In genomic region chr17:50920041-50920410, GRCh38 we compare ENCODE assay signal across 8 cellular contexts. TPM values are rescaled to one million over a fixed set of nuclear protein-coding genes. Genes with fewer than 3 reads are reported as not detected.
A peak's percentile ranks its signal among the peaks of the same experiment; 100 is the strongest.
DNase-seq lines count a peak whose midpoint lies in the region; TF ChIP-seq lines count a peak whose summit lies in the region.
"Had no signal": no experiment of that assay in that cellular context is flagged by ENCODE, and none has a peak within 500 bp of the region (broad histone marks: within the 10 kb centered on the region; RNA-seq: fewer than 3 reads in every experiment).

No MANE protein-coding gene starts in this region.

- no peak overlapping the region for H2AFZ ChIP-seq in fibroblast of lung (ENCODE audit: low read length)

- H3K4me3 ChIP-seq in HUES48 (ENCODE audit: low read depth, low read length) (no peak overlapping the region), SK-N-MC (peak overlapping the region; percentile 30; the same call in 1 of the 2 replicates), fibroblast of lung (replicated peaks in 1 of 4; ENCODE audit: control extremely low read depth in 1 of 4, insufficient read depth in 1 of 4, low read depth in 3 of 4, low read length in 4 of 4) (no peak overlapping the region), skeletal muscle satellite cell (ENCODE audit: low read length) (no peak overlapping the region)
- H3K4me3 ChIP-seq: cardiac muscle cell had no signal

- H3K27ac ChIP-seq in HUES48 (ENCODE audit: low read depth, low read length) (peak overlapping the region; percentile 64), SK-N-MC (no peak overlapping the region), fibroblast of lung (ENCODE audit: insufficient read depth, low read length) (no peak overlapping the region)
- H3K27ac ChIP-seq: cardiac muscle cell had no signal

- H3K4me1 Mint-ChIP-seq in chondrocyte (ENCODE audit: low read depth) = peaks cover 18% of the 10 kb centered on the region

- H3K36me3 ChIP-seq in HUES48 (ENCODE audit: control insufficient read depth, insufficient read depth, low read length) (no peaks in the 10 kb centered on the region), SK-N-MC (ENCODE audit: insufficient read depth, low read length) (no peaks in the 10 kb centered on the region), fibroblast of lung (ENCODE audit: control insufficient read depth, insufficient read depth, low read length) (no peaks in the 10 kb centered on the region), skeletal muscle satellite cell (ENCODE audit: insufficient read depth, low read length) (no peaks in the 10 kb centered on the region)
- H3K36me3 ChIP-seq: cardiac muscle cell had no signal

- no peak overlapping the region for H3K4me3 Mint-ChIP-seq in chondrocyte (ENCODE audit: unreplicated experiment)

- no peaks in the 10 kb centered on the region for H3K79me2 ChIP-seq in fibroblast of lung (ENCODE audit: control insufficient read depth, insufficient read depth, low read length)

- no peaks in the 10 kb centered on the region for H3K9me3 Mint-ChIP-seq in chondrocyte (ENCODE audit: low read depth)

- H3K4me1 ChIP-seq in HUES48 (ENCODE audit: control insufficient read depth, insufficient read depth, low read length) = peaks cover 38% of the 10 kb centered on the region
- peaks cover 2% of the 10 kb centered on the region for H3K4me1 ChIP-seq in fibroblast of lung (ENCODE audit: control insufficient read depth, extremely low read depth, insufficient read depth, low read length)
- peaks cover 29% of the 10 kb centered on the region for H3K4me1 ChIP-seq in skeletal muscle satellite cell (ENCODE audit: control insufficient read depth, insufficient read depth, low read length)

- no peaks in the 10 kb centered on the region for H3K27me3 ChIP-seq in HUES48 (ENCODE audit: control insufficient read depth, insufficient read depth, low read length)
- H3K27me3 ChIP-seq in fibroblast of lung (ENCODE audit: control insufficient read depth, insufficient read depth, low read length) = no peaks in the 10 kb centered on the region
- H3K27me3 ChIP-seq in skeletal muscle satellite cell (ENCODE audit: control insufficient read depth, insufficient read depth, low read length) = no peaks in the 10 kb centered on the region
- H3K27me3 ChIP-seq: cardiac muscle cell had no signal

- no peak overlapping the region for H3K9ac ChIP-seq in HUES48 (ENCODE audit: low read depth, low read length)
- H3K9ac ChIP-seq in SK-N-MC (ENCODE audit: insufficient read length) = no peak overlapping the region
- peak overlapping the region; percentile 31 for H3K9ac ChIP-seq in fibroblast of lung (ENCODE audit: insufficient read depth, low read length)
- H3K9ac ChIP-seq in skeletal muscle satellite cell (ENCODE audit: low read depth, low read length) = peak overlapping the region; percentile 19

- no peak overlapping the region for H3K27ac Mint-ChIP-seq in chondrocyte (ENCODE audit: unreplicated experiment)

- H3K4me2 ChIP-seq in fibroblast of lung (ENCODE audit: extremely low read depth, insufficient read depth, low read length) (no peak overlapping the region), skeletal muscle satellite cell (ENCODE audit: low read length) (no peak overlapping the region)

- no peaks in the 10 kb centered on the region for H3K36me3 Mint-ChIP-seq in chondrocyte (ENCODE audit: low read depth)

- no peak for TF ChIP-seq CTCF in fibroblast of lung (conservative IDR thresholded peaks at IDR 0.05 in 1 of 2, IDR thresholded peaks at IDR 0.05 in 1 of 2; ENCODE audit: low read depth in 1 of 2, low read length in 2 of 2)
- TF ChIP-seq CTCF in chondrocyte (IDR thresholded peaks at IDR 0.05) = no peak

- H3K9me3 ChIP-seq in HUES48 (ENCODE audit: control insufficient read depth, insufficient read depth, low read length) (no peaks in the 10 kb centered on the region), SK-N-MC (ENCODE audit: low read depth, low read length) (no peaks in the 10 kb centered on the region), fibroblast of lung (ENCODE audit: control insufficient read depth, insufficient read depth, low read depth, low read length) (no peaks in the 10 kb centered on the region), skeletal muscle satellite cell (replicated peaks; ENCODE audit: low read length) (no peaks in the 10 kb centered on the region)

- DNase-seq in SK-N-MC (ENCODE audit: low read depth, low spot score) = no peak
- DNase-seq in fibroblast of lung (ENCODE audit: low read depth in 2 of 2) = no peak
- DNase-seq in MV-4-11 (lab: John Stamatoyannopoulos, UW) = no peak
- DNase-seq in chondrocyte (ENCODE audit: low spot score) = no peak
- DNase-seq in stimulated activated CD4-positive, alpha-beta T cell treated with anti-CD3 and anti-CD28 coated beads, Interleukin-4, amount 100 ng/mL, for 4 hours = no peak

- H4K20me1 ChIP-seq in fibroblast of lung (ENCODE audit: control insufficient read depth, extremely low read depth, insufficient read depth, low read length) = no peaks in the 10 kb centered on the region

- H3K27me3 Mint-ChIP-seq in chondrocyte (ENCODE audit: low read depth) = no peaks in the 10 kb centered on the region

RNA-seq across cellular contexts. Expression of gene TOB1, which starts 53.9 kb away (rescaled TPM):
- total RNA-seq in fibroblast of lung (10.3 and 22.0 TPM in 2 replicates), chondrocyte (29.6 to 44.8 TPM (median 36.6 TPM) in 3 replicates)
- 39.6 and 40.5 TPM in 2 replicates for polyA plus RNA-seq in fibroblast of lung
- 45.5 and 50.7 TPM in 2 replicates for polyA plus RNA-seq in fibroblast of lung (2012)
- polyA minus RNA-seq in fibroblast of lung (ENCODE audit: low replicate concordance) = 43.9 and 85.0 TPM in 2 replicates
- total RNA-seq in skeletal muscle satellite cell (2012; rRNA removed) = 4.6 and 6.3 TPM in 2 replicates

Comparison
In these comparisons a context has a peak if more than half of its experiments do, and no peak if none do; other contexts are left out.
1. H3K9ac ChIP-seq: peak in fibroblast of lung (single experiment) and skeletal muscle satellite cell (single experiment); none in HUES48 (single experiment) and SK-N-MC (single experiment).